Comparison of ENCODE assay signal across 16 cellular contexts in genomic region chr2:95034818-95035217, GRCh38. TPM values are rescaled to one million over a fixed set of nuclear protein-coding genes. Genes with fewer than 3 reads are reported as not detected.
DNase-seq lines count a peak whose midpoint lies in the region; ATAC-seq and TF ChIP-seq lines count a peak whose summit lies in the region.
"Had no signal": no experiment of that assay in that cellular context is flagged by ENCODE, and none has a peak within 500 bp of the region (broad histone marks: within the 10 kb centered on the region; RNA-seq: fewer than 3 reads in every experiment).

No MANE protein-coding gene starts in this region.

- H3K4me3 ChIP-seq in CD4-positive, CD25-positive, alpha-beta regulatory T cell (ENCODE audit: low read depth, low read length), result no peak overlapping the region
- peak overlapping the region; percentile 12 for H3K4me3 ChIP-seq in naive thymus-derived CD4-positive, alpha-beta T cell (ENCODE audit: low read length)
- H3K4me3 ChIP-seq in stomach (no peak overlapping the region), SJCRH30 (no peak overlapping the region)
- H3K4me3 ChIP-seq: BLaER1 treated with 17β-estradiol and CSF1 and Interleukin-3, amounts not matched to agents 10 nM and 100 nM had no signal

- H3K4me3 Mint-ChIP-seq in activated CD4-positive, alpha-beta T cell treated with anti-CD3 and anti-CD28 coated beads, Interleukin-2, amount 10 ng/mL, durations not matched to agents 7 days and 5 days, result no peak overlapping the region
- peak overlapping the region in 1 of 4 donors; percentile 45 for H3K4me3 Mint-ChIP-seq in CD4-positive, CD25-positive, alpha-beta regulatory T cell
- H3K4me3 Mint-ChIP-seq in T-helper 17 cell, result no peak overlapping the region
- H3K4me3 Mint-ChIP-seq in naive thymus-derived CD4-positive, alpha-beta T cell, result peak overlapping the region in 9 of 10 donors; percentile 6 to 74 (median 42)
- H3K4me3 Mint-ChIP-seq: H9 had no signal

- TF ChIP-seq EP300 in stomach (IDR thresholded peaks at IDR 0.05), result no peak

- TF ChIP-seq CTCF in stomach (IDR thresholded peaks at IDR 0.05), result no peak

- no peak for ATAC-seq in CD4-positive, CD25-positive, alpha-beta regulatory T cell (ENCODE audit: low read depth in 2 of 2)
- no peak for ATAC-seq in T-helper 17 cell
- ATAC-seq in naive thymus-derived CD4-positive, alpha-beta T cell, result no peak

- no peaks in the 10 kb centered on the region for H3K27me3 ChIP-seq in CD4-positive, CD25-positive, alpha-beta regulatory T cell (ENCODE audit: control insufficient read depth, insufficient read depth, low read length)
- H3K27me3 ChIP-seq in naive thymus-derived CD4-positive, alpha-beta T cell (ENCODE audit: control insufficient read depth in 2 of 2, insufficient read depth in 2 of 2, low read length in 2 of 2), result no peaks in the 10 kb centered on the region
- H3K27me3 ChIP-seq in stomach (peaks cover 0 to 53% (median 0%) of the 10 kb centered on the region in 3 donors), SJCRH30 (peaks cover 6% of the 10 kb centered on the region; the same call in 1 of the 2 replicates)
- H3K27me3 ChIP-seq: BLaER1 treated with 17β-estradiol and CSF1 and Interleukin-3, amounts not matched to agents 10 nM and 100 nM had no signal

- H3K4me1 ChIP-seq in CD4-positive, CD25-positive, alpha-beta regulatory T cell (ENCODE audit: control insufficient read depth, insufficient read depth, low read length, poor library complexity, severe bottlenecking), result peaks cover 54% of the 10 kb centered on the region
- H3K4me1 ChIP-seq in naive thymus-derived CD4-positive, alpha-beta T cell (ENCODE audit: control insufficient read depth in 2 of 2, insufficient read depth in 2 of 2, low read length in 2 of 2), result peaks cover 0 to 80% of the 10 kb centered on the region in 2 donors
- H3K4me1 ChIP-seq in stomach (peaks cover 0 to 11% (median under 1%) of the 10 kb centered on the region in 4 donors), SJCRH30 (no peaks in the 10 kb centered on the region)
- H3K4me1 ChIP-seq: Caco-2 had no signal

- H3K36me3 Mint-ChIP-seq in activated CD4-positive, alpha-beta T cell treated with anti-CD3 and anti-CD28 coated beads, Interleukin-2, amount 10 ng/mL, durations not matched to agents 7 days and 5 days (ENCODE audit: low read depth), result peaks cover 52% of the 10 kb centered on the region
- H3K36me3 Mint-ChIP-seq in CD4-positive, CD25-positive, alpha-beta regulatory T cell, result peaks cover 25% of the 10 kb centered on the region
- peaks cover 5% of the 10 kb centered on the region for H3K36me3 Mint-ChIP-seq in T-helper 17 cell (ENCODE audit: low read depth)
- peaks cover under 1 to 48% (median 35%) of the 10 kb centered on the region in 5 donors for H3K36me3 Mint-ChIP-seq in naive thymus-derived CD4-positive, alpha-beta T cell

- no peak for DNase-seq in activated CD4-positive, alpha-beta T cell treated with anti-CD3 and anti-CD28 coated beads, Interleukin-2, amount 10 ng/mL, durations not matched to agents 7 days and 5 days
- DNase-seq in activated CD4-positive, alpha-beta T cell treated with anti-CD3 and anti-CD28 coated beads for 48 hours, result no peak
- DNase-seq in CD4-positive, CD25-positive, alpha-beta regulatory T cell, result no peak
- DNase-seq in T-helper 17 cell (no peak), stomach (no peak), NCI-H2029 treated with DMSO at 0.1 percent for 48 hours (lab: John Stamatoyannopoulos, UW) (no peak), SJCRH30 (no peak)
- no peak for DNase-seq in naive thymus-derived CD4-positive, alpha-beta T cell
- DNase-seq: 8988T, Caco-2, H9, KG1, NCI-H1092, NCI-H1694 had no signal

- H3K9me3 ChIP-seq in CD4-positive, CD25-positive, alpha-beta regulatory T cell (ENCODE audit: control insufficient read depth in 2 of 2, low read length in 2 of 2), result no peaks in the 10 kb centered on the region
- H3K9me3 ChIP-seq in T-helper 17 cell (ENCODE audit: control insufficient read depth, low read length, poor library complexity, severe bottlenecking) (peaks cover 3% of the 10 kb centered on the region), stomach (no peaks in the 10 kb centered on the region), SJCRH30 (replicated peaks) (no peaks in the 10 kb centered on the region)
- no peaks in the 10 kb centered on the region for H3K9me3 ChIP-seq in naive thymus-derived CD4-positive, alpha-beta T cell (ENCODE audit: control insufficient read depth in 2 of 3, low read length in 3 of 3)
- H3K9me3 ChIP-seq: Caco-2 had no signal

- H3K9me3 Mint-ChIP-seq in activated CD4-positive, alpha-beta T cell treated with anti-CD3 and anti-CD28 coated beads, Interleukin-2, amount 10 ng/mL, durations not matched to agents 7 days and 5 days, result no peaks in the 10 kb centered on the region
- H3K9me3 Mint-ChIP-seq in CD4-positive, CD25-positive, alpha-beta regulatory T cell, result peaks cover 0 to 5% (median 0%) of the 10 kb centered on the region in 7 donors
- H3K9me3 Mint-ChIP-seq in naive thymus-derived CD4-positive, alpha-beta T cell, result peaks cover 0 to 17% (median 0%) of the 10 kb centered on the region in 11 donors

- H3K27me3 Mint-ChIP-seq in activated CD4-positive, alpha-beta T cell treated with anti-CD3 and anti-CD28 coated beads, Interleukin-2, amount 10 ng/mL, durations not matched to agents 7 days and 5 days, result no peaks in the 10 kb centered on the region
- H3K27me3 Mint-ChIP-seq in CD4-positive, CD25-positive, alpha-beta regulatory T cell, result no peaks in the 10 kb centered on the region
- H3K27me3 Mint-ChIP-seq in T-helper 17 cell, result no peaks in the 10 kb centered on the region
- no peaks in the 10 kb centered on the region for H3K27me3 Mint-ChIP-seq in naive thymus-derived CD4-positive, alpha-beta T cell

- WGBS in stomach, 5 donors, result 66 to 81% (median 68%) methylated on average over 6 to 7 of the region's 7 CpGs

- CTCF ChIA-PET in activated CD4-positive, alpha-beta T cell treated with anti-CD3 and anti-CD28 coated beads, Interleukin-2, amount 10 ng/mL, durations not matched to agents 7 days and 5 days (lab: Charles Lee), result interaction anchor here (0.8 to 2.7 kb wide), 6 partner anchors 9 to 80 kb away, joined by 3 to 17 read pairs (median 4); partner anchors contain the start of gene MAL
- CTCF ChIA-PET in naive thymus-derived CD4-positive, alpha-beta T cell (lab: Charles Lee), result interaction anchor here (0.7 to 4.8 kb wide), 2 partner anchors 11 to 44 kb away, joined by 3 to 28 read pairs; no protein-coding TSS in a partner anchor

- peaks cover 12% of the 10 kb centered on the region for H3K36me3 ChIP-seq in CD4-positive, CD25-positive, alpha-beta regulatory T cell (ENCODE audit: control insufficient read depth, insufficient read depth, low read length)
- peaks cover 0 to 33% (median 0%) of the 10 kb centered on the region in 3 experiments for H3K36me3 ChIP-seq in naive thymus-derived CD4-positive, alpha-beta T cell (ENCODE audit: control insufficient read depth in 2 of 3, insufficient read depth in 3 of 3, low read length in 3 of 3)
- H3K36me3 ChIP-seq in stomach (no peaks in the 10 kb centered on the region), SJCRH30 (no peaks in the 10 kb centered on the region)
- H3K36me3 ChIP-seq: BLaER1 treated with 17β-estradiol and CSF1 and Interleukin-3, amounts not matched to agents 10 nM and 100 nM had no signal

- H3K27ac Mint-ChIP-seq in activated CD4-positive, alpha-beta T cell treated with anti-CD3 and anti-CD28 coated beads, Interleukin-2, amount 10 ng/mL, durations not matched to agents 7 days and 5 days, result peak overlapping the region; percentile 7
- peak overlapping the region; percentile 40 to 94 (median 60) for H3K27ac Mint-ChIP-seq in CD4-positive, CD25-positive, alpha-beta regulatory T cell
- peak overlapping the region; percentile 93 for H3K27ac Mint-ChIP-seq in T-helper 17 cell
- peak overlapping the region in 8 of 9 donors; percentile 49 to 98 (median 87) for H3K27ac Mint-ChIP-seq in naive thymus-derived CD4-positive, alpha-beta T cell
- H3K27ac Mint-ChIP-seq: H9 had no signal

- intact Hi-C loops in naive thymus-derived CD4-positive, alpha-beta T cell (cut with micrococcal nuclease), result no loop called here
- intact Hi-C loops in stomach (cut with DNase I; ENCODE audit: low total_unique reads), result no loop called here

- POLR2A ChIA-PET in activated CD4-positive, alpha-beta T cell treated with anti-CD3 and anti-CD28 coated beads, Interleukin-2, amount 10 ng/mL, durations not matched to agents 7 days and 5 days (lab: Charles Lee), result no interaction called here
- POLR2A ChIA-PET in naive thymus-derived CD4-positive, alpha-beta T cell (lab: Charles Lee), result interaction anchor here (1.9 to 16.0 kb wide), 5 partner anchors 9 to 44 kb away, joined by 6 to 1031 read pairs (median 15); partner anchors contain the start of gene MAL

- peak overlapping the region; percentile 1 for H3K27ac ChIP-seq in CD4-positive, CD25-positive, alpha-beta regulatory T cell (ENCODE audit: insufficient read depth, low read length, poor library complexity, severe bottlenecking)
- peak overlapping the region; percentile 59 for H3K27ac ChIP-seq in naive thymus-derived CD4-positive, alpha-beta T cell (ENCODE audit: low read depth, low read length)
- no peak overlapping the region for H3K27ac ChIP-seq in stomach
- H3K27ac ChIP-seq in SJCRH30, result no peak overlapping the region
- H3K27ac ChIP-seq: BLaER1 treated with 17β-estradiol and CSF1 and Interleukin-3, amounts not matched to agents 10 nM and 100 nM had no signal

- TF ChIP-seq POLR2A in stomach (IDR thresholded peaks at IDR 0.05), result no peak

- H3K4me1 Mint-ChIP-seq in activated CD4-positive, alpha-beta T cell treated with anti-CD3 and anti-CD28 coated beads, Interleukin-2, amount 10 ng/mL, durations not matched to agents 7 days and 5 days, result peaks cover 72% of the 10 kb centered on the region
- H3K4me1 Mint-ChIP-seq in CD4-positive, CD25-positive, alpha-beta regulatory T cell, result peaks cover 1 to 93% (median 30%) of the 10 kb centered on the region in 4 donors
- peaks cover 41% of the 10 kb centered on the region for H3K4me1 Mint-ChIP-seq in T-helper 17 cell
- peaks cover 46 to 97% (median 94%) of the 10 kb centered on the region in 7 donors for H3K4me1 Mint-ChIP-seq in naive thymus-derived CD4-positive, alpha-beta T cell

RNA-seq across cellular contexts. Expression of gene MAL, which starts 9.3 kb away (rescaled TPM):
- total RNA-seq in activated CD4-positive, alpha-beta T cell treated with anti-CD3 and anti-CD28 coated beads, Interleukin-2, amount 10 ng/mL, durations not matched to agents 7 days and 5 days, result 100 to 1,000 TPM; 237 to 339 TPM
- 130 TPM for total RNA-seq in CD4-positive, CD25-positive, alpha-beta regulatory T cell
- 100 to 1,000 TPM; 173 to 263 (median 213) TPM for polyA plus RNA-seq in CD4-positive, CD25-positive, alpha-beta regulatory T cell
- total RNA-seq in T-helper 17 cell, result 100 to 1,000 TPM; 127 to 159 TPM
- 100 to 1,000 TPM; 124 to 575 (median 159) TPM for total RNA-seq in naive thymus-derived CD4-positive, alpha-beta T cell
- 100 to 1,000 TPM; 355 to 408 TPM for polyA plus RNA-seq in naive thymus-derived CD4-positive, alpha-beta T cell
- 10 to 100 TPM in 3 of 5 donors, 1 to 10 TPM in 2; 3.2 to 95.5 (median 15.8) TPM for total RNA-seq in stomach
- 100 to 1,000 TPM in 1 of 3 donors, 10 to 100 TPM in 2; 14.8 to 198 (median 67.2) TPM for polyA plus RNA-seq in stomach
- not detected in 2 replicates for total RNA-seq in SJCRH30 (2014; rRNA removed; shearing (Covaris generic))
- total RNA-seq: Caco-2, H9, MCF 10A had no signal

Comparison
In these comparisons a context has a peak if more than half of its experiments do, and no peak if none do; other contexts are left out.
1. H3K27ac Mint-ChIP-seq: peak in every context shown above with its lines; median percentile 93 in T-helper 17 cell; 87 in naive thymus-derived CD4-positive, alpha-beta T cell; 60 in CD4-positive, CD25-positive, alpha-beta regulatory T cell; 7 in activated CD4-positive, alpha-beta T cell treated with anti-CD3 and anti-CD28 coated beads, Interleukin-2, amount 10 ng/mL, durations not matched to agents 7 days and 5 days.
2. H3K4me3 Mint-ChIP-seq: peak in naive thymus-derived CD4-positive, alpha-beta T cell (9 of 10); none in activated CD4-positive, alpha-beta T cell treated with anti-CD3 and anti-CD28 coated beads, Interleukin-2, amount 10 ng/mL, durations not matched to agents 7 days and 5 days (single experiment) and T-helper 17 cell (single experiment).
3. H3K27ac ChIP-seq: peak in CD4-positive, CD25-positive, alpha-beta regulatory T cell (single experiment) and naive thymus-derived CD4-positive, alpha-beta T cell (single experiment); none in stomach (0 of 5) and SJCRH30 (single experiment).